8 cellular contexts compared by ENCODE assay signal in the genomic region with DNA sequence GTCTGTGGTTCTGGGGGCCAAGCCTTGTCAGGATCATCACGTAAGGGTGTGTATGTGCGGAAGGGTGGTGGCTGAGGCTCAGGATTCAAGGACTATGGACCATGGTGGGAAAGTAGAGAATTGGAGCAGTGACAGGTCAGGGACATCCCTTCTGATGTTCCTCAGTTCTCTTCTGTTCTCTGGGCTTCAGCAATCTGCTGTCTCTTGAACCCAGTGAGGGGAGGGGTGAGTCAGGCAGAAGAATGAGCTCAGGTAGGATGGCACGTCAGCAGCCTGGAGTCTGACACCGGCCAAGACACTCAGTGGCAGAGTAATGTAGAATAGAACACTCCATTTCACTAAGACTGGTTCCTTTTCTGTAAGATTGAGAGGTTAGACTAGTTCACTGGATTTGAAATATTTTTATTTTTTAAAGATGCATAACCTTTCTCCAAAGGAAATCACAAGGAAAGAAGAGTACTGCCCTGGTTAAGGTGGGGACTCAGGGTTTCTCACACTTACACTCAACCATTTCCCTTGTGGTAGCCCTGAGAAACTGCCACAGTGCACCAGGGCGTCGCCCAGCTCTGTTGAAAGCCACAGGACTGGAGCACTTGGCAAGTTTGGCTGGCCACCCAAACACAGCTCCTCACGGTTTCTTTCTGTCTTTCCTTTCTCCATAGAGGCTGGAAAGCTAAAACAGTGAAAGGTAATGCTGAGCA. TPM values are rescaled to one million over a fixed set of nuclear protein-coding genes. Genes with fewer than 3 reads are reported as not detected.
DNase-seq lines count a peak whose midpoint lies in the region; TF ChIP-seq lines count a peak whose summit lies in the region.

No MANE protein-coding gene starts in this region.

- intact Hi-C loops in activated T-helper 2 cell treated with anti-CD3 and anti-CD28 coated beads, Interferon-gamma antibody, Interleukin-2, Interleukin-4, amounts not matched to agents 10 μg/mL and 5 μg/mL and 100 μg/mL, durations not matched to agents 14 hours and 24 hours and 36 hours (cut with micrococcal nuclease) = loop anchor here (2.0 to 5.0 kb wide), 2 partner anchors 35 to 150 kb away; no protein-coding TSS in a partner anchor

- H3K36me3 Mint-ChIP-seq in activated T-helper 2 cell treated with anti-CD3 and anti-CD28 coated beads, Interferon-gamma antibody, Interleukin-2, Interleukin-4, amounts not matched to agents 10 μg/mL and 5 μg/mL and 100 μg/mL, durations not matched to agents 14 hours and 24 hours and 36 hours (ENCODE audit: low read depth) = no peaks in the 10 kb centered on the region

- in situ Hi-C loops in GM13977 (cut with MboI; ENCODE audit: low pct_unique_long_range_greater_than_20kb, low sequenced_read_pairs, unreplicated experiment) = no loop called here

- H3K9me3 Mint-ChIP-seq in activated T-helper 2 cell treated with anti-CD3 and anti-CD28 coated beads, Interferon-gamma antibody, Interleukin-2, Interleukin-4, amounts not matched to agents 10 μg/mL and 5 μg/mL and 100 μg/mL, durations not matched to agents 14 hours and 24 hours and 36 hours = peaks cover 4% of the 10 kb centered on the region

- H3K27ac Mint-ChIP-seq in activated T-helper 2 cell treated with anti-CD3 and anti-CD28 coated beads, Interferon-gamma antibody, Interleukin-2, Interleukin-4, amounts not matched to agents 10 μg/mL and 5 μg/mL and 100 μg/mL, durations not matched to agents 14 hours and 24 hours and 36 hours = peak overlapping the region; percentile 74

- H3K4me3 Mint-ChIP-seq in activated T-helper 2 cell treated with anti-CD3 and anti-CD28 coated beads, Interferon-gamma antibody, Interleukin-2, Interleukin-4, amounts not matched to agents 10 μg/mL and 5 μg/mL and 100 μg/mL, durations not matched to agents 14 hours and 24 hours and 36 hours (ENCODE audit: low read depth) = no peak overlapping the region

- peaks cover 64% of the 10 kb centered on the region for H3K4me1 Mint-ChIP-seq in activated T-helper 2 cell treated with anti-CD3 and anti-CD28 coated beads, Interferon-gamma antibody, Interleukin-2, Interleukin-4, amounts not matched to agents 10 μg/mL and 5 μg/mL and 100 μg/mL, durations not matched to agents 14 hours and 24 hours and 36 hours (ENCODE audit: low read depth)

- no peak for TF ChIP-seq CTCF in foreskin fibroblast (IDR thresholded peaks at IDR 0.05; ENCODE audit: low read depth, low read length)
- TF ChIP-seq CTCF in GM13977 (IDR thresholded peaks at IDR 0.05; ENCODE audit: extremely low read depth, insufficient read depth, missing control alignments) = no peak

- DNase-seq in DMS153 (lab: John Stamatoyannopoulos, UW) (peak; percentile 23), DMS153 treated with DMSO at 0.1 percent for 48 hours (lab: John Stamatoyannopoulos, UW; ENCODE audit: unreplicated experiment) (no peak), M059J (ENCODE audit: low read depth) (peak; percentile 89), foreskin fibroblast (peak; percentile 78 to 90), amygdala (lab: John Stamatoyannopoulos, UW) (no peak), GM13977 (ENCODE audit: low spot score) (no peak)
- peak; percentile 58 for DNase-seq in activated T-helper 2 cell treated with anti-CD3 and anti-CD28 coated beads, Interferon-gamma antibody, Interleukin-2, Interleukin-4, amounts not matched to agents 10 μg/mL and 5 μg/mL and 100 μg/mL, durations not matched to agents 14 hours and 24 hours and 36 hours (ENCODE audit: low spot score)
- DNase-seq in stimulated activated CD4-positive, alpha-beta T cell treated with anti-CD3 and anti-CD28 coated beads, Interleukin-4, amount 100 ng/mL, for 24 hours = peak; percentile 30

- no peaks in the 10 kb centered on the region for H3K27me3 Mint-ChIP-seq in activated T-helper 2 cell treated with anti-CD3 and anti-CD28 coated beads, Interferon-gamma antibody, Interleukin-2, Interleukin-4, amounts not matched to agents 10 μg/mL and 5 μg/mL and 100 μg/mL, durations not matched to agents 14 hours and 24 hours and 36 hours (ENCODE audit: low read depth)

- peak overlapping the region; percentile 32 to 33 for H3K4me3 ChIP-seq in foreskin fibroblast (ENCODE audit: low read depth in 1 of 2, low read length in 2 of 2)

RNA-seq across cellular contexts. Expression of a gene that starts 23.2 kb away (rescaled TPM):
- 120 and 173 TPM in 2 replicates for total RNA-seq in M059J (2014; rRNA removed; shearing (Covaris generic))
- 736 TPM in 2 replicates for total RNA-seq in activated T-helper 2 cell treated with anti-CD3 and anti-CD28 coated beads, Interferon-gamma antibody, Interleukin-2, Interleukin-4, amounts not matched to agents 10 μg/mL and 5 μg/mL and 100 μg/mL, durations not matched to agents 14 hours and 24 hours and 36 hours

Comparison
In these comparisons a context has a peak if more than half of its experiments do, and no peak if none do; other contexts are left out.
1. DNase-seq: peak in DMS153 (single experiment), M059J (single experiment), activated T-helper 2 cell treated with anti-CD3 and anti-CD28 coated beads, Interferon-gamma antibody, Interleukin-2, Interleukin-4, amounts not matched to agents 10 μg/mL and 5 μg/mL and 100 μg/mL, durations not matched to agents 14 hours and 24 hours and 36 hours (single experiment), foreskin fibroblast (2 of 2) and stimulated activated CD4-positive, alpha-beta T cell treated with anti-CD3 and anti-CD28 coated beads, Interleukin-4, amount 100 ng/mL, for 24 hours (single experiment); none in DMS153 treated with DMSO at 0.1 percent for 48 hours (single experiment), amygdala (0 of 56) and GM13977 (single experiment).